1 cellular context compared by ENCODE assay signal in the genomic region with DNA sequence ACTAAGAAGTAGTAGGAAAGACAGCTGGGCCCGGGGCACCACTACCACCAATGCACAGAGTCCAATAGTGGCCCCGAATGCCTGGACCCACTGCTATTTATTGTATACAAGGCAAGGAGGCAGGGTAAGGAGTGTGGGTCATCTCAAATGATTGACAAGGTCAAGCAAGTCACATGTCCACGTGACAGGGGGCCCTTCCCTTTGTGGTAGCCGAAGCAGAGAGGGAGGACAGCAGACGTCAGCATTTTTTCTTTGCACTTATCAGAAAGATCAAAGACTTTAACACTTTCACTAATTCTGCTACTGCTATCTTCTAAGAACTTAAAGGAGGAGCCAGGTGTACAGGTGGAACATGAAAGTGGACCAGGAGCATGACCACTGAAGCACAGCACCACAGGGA.
A peak's percentile ranks its signal among the peaks of the same experiment; 100 is the strongest.
TF ChIP-seq lines count a peak whose summit lies in the region.

No MANE protein-coding gene starts in this region.

TF ChIP-seq in IMR-90, 13 proteins besides CTCF, POLR2A, EP300 and RAD21:
- TF ChIP-seq MAFK (IDR thresholded peaks at IDR 0.05; ENCODE audit: low read depth, low read length) (peak; percentile 50; the same call in 1 of the 2 replicates), CHD1 (IDR thresholded peaks at IDR 0.05; ENCODE audit: low read depth, low read length) (no peak)
